In the genomic region with DNA sequence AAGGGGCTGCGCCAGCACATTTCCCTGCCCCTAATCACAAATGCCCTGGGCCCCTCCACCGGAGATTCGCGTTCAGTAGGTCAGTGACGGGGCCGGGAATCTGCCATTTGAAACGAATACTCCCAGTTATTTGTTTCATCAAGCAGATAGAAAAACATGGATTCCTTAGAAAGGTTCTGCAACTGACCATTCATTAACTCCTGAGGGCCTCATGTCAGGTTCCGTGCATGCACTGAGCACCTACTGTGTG, we compare ENCODE assay signal across 8 cellular contexts. TPM values are rescaled to one million over a fixed set of nuclear protein-coding genes. Genes with fewer than 3 reads are reported as not detected.
DNase-seq lines count a peak whose midpoint lies in the region; ATAC-seq, FAIRE-seq and TF ChIP-seq lines count a peak whose summit lies in the region.

No MANE protein-coding gene starts in this region.

- no peaks in the 10 kb centered on the region for H3K9me3 ChIP-seq in ES-I3 (ENCODE audit: control insufficient read depth, insufficient read depth, low read length)

- TF ChIP-seq POLR2A in GM12892 (IDR thresholded peaks at IDR 0.05; ENCODE audit: low read depth, low read length) = no peak

- peaks cover 14% of the 10 kb centered on the region; the same call in 1 of the 2 replicates for H3K4me1 ChIP-seq in ES-I3 (ENCODE audit: insufficient read depth, low read length)

- no peak for FAIRE-seq in GM12892 (lab: Jason Lieb, UNC)

- H3K36me3 ChIP-seq in ES-I3 (ENCODE audit: insufficient read depth, low read length) = no peaks in the 10 kb centered on the region

- TF ChIP-seq CTCF in omental fat pad (IDR thresholded peaks at IDR 0.05) = no peak

- peak overlapping the region; percentile 87 for H3K9ac ChIP-seq in ES-I3 (ENCODE audit: low read depth, low read length)

- DNase-seq in omental fat pad (ENCODE audit: low spot score) (peak; percentile 39), NCI-H1105 (lab: John Stamatoyannopoulos, UW) (no peak), NCI-H2227 treated with DMSO at 0.1 percent for 48 hours (lab: John Stamatoyannopoulos, UW) (no peak), GM12892 (ENCODE audit: insufficient read length) (no peak), DMS153 treated with DMSO at 0.1 percent for 48 hours (lab: John Stamatoyannopoulos, UW; ENCODE audit: unreplicated experiment) (no peak)

- H3K27ac ChIP-seq in cingulate gyrus (ENCODE audit: low read depth, low read length) = peak overlapping the region; percentile 99

- ATAC-seq in HG03520 (IDR thresholded peaks at IDR 0.05; ENCODE audit: unreplicated experiment) (peak; percentile 1), omental fat pad (ENCODE audit: low FRiP score) (no peak)

RNA-seq across cellular contexts. Expression of gene UBC, which starts 25.6 kb away (rescaled TPM):
- 1,000 to 10,000 TPM; 1,220 to 2,129 (median 1,369) TPM for total RNA-seq in omental fat pad
- 929 TPM for polyA plus RNA-seq in GM12892 (2012; ENCODE audit: missing spikeins)

RNA-seq across cellular contexts. Expression of gene DHX37, which starts 48.9 kb away (rescaled TPM):
- total RNA-seq in omental fat pad = 10 to 100 TPM; 10.2 to 43.2 (median 11.1) TPM
- 10.7 TPM for polyA plus RNA-seq in GM12892 (2012; ENCODE audit: missing spikeins)

RNA-seq across cellular contexts. Expression of gene BRI3BP, which starts 53.4 kb away (rescaled TPM):
- 1 to 10 TPM; 3.5 to 5.4 (median 4.4) TPM for total RNA-seq in omental fat pad
- polyA plus RNA-seq in GM12892 (2012; ENCODE audit: missing spikeins) = 19.7 TPM
